Comparison of ENCODE assay signal across 9 cellular contexts in genomic region chr7:73451780-73452398, GRCh38. TPM values are rescaled to one million over a fixed set of nuclear protein-coding genes. Genes with fewer than 3 reads are reported as not detected.
DNase-seq lines count a peak whose midpoint lies in the region; ATAC-seq and TF ChIP-seq lines count a peak whose summit lies in the region.
"Had no signal": no experiment of that assay in that cellular context is flagged by ENCODE, and none has a peak within 500 bp of the region (broad histone marks: within the 10 kb centered on the region; RNA-seq: fewer than 3 reads in every experiment).

No MANE protein-coding gene starts in this region.

- H3K79me2 ChIP-seq in OCI-LY1 (ENCODE audit: insufficient read depth, low read length) = no peaks in the 10 kb centered on the region

- H3K27ac Mint-ChIP-seq in memory B cell = no peak overlapping the region

- peaks cover 4% of the 10 kb centered on the region for H3K4me1 ChIP-seq in OCI-LY1 (ENCODE audit: insufficient read depth, low read length, severe bottlenecking)

- H3K27me3 ChIP-seq in OCI-LY1 (ENCODE audit: insufficient read depth, low read length) = no peaks in the 10 kb centered on the region

- peak; percentile 78 for DNase-seq in DMS53 (lab: John Stamatoyannopoulos, UW)
- peak; percentile 85 for DNase-seq in HT-29 (ENCODE audit: low spot score)
- DNase-seq in dermis blood vessel endothelial cell = peak; percentile 82
- DNase-seq in memory B cell (ENCODE audit: low spot score in 2 of 2) = peak in 1 of 2 donors; percentile 55
- no peak for DNase-seq in SHP77 (lab: John Stamatoyannopoulos, UW)

- H3K36me3 ChIP-seq in OCI-LY1 (ENCODE audit: insufficient read depth, low read length) = peaks cover 96% of the 10 kb centered on the region

- ATAC-seq in memory B cell (ENCODE audit: low read depth) (peak; percentile 66), HG02763 (IDR thresholded peaks at IDR 0.05; ENCODE audit: unreplicated experiment) (no peak), HG03039 (IDR thresholded peaks at IDR 0.05; ENCODE audit: unreplicated experiment) (no peak)

- H3F3A ChIP-seq in OCI-LY1 (ENCODE audit: insufficient read depth, low read length) = no peaks in the 10 kb centered on the region; the same call in 1 of the 2 replicates

- peaks cover 30% of the 10 kb centered on the region for H3K36me3 Mint-ChIP-seq in memory B cell

- no peaks in the 10 kb centered on the region for H4K20me1 ChIP-seq in OCI-LY1 (ENCODE audit: insufficient read depth, low read length)

- no peak overlapping the region for H2AFZ ChIP-seq in OCI-LY1 (ENCODE audit: low read length)

- no peaks in the 10 kb centered on the region for H3K9me3 Mint-ChIP-seq in memory B cell

- H3K9ac ChIP-seq in OCI-LY1 (ENCODE audit: low read length) = no peak overlapping the region

- no peaks in the 10 kb centered on the region for H3K9me2 ChIP-seq in OCI-LY1 (ENCODE audit: low read depth, low read length)

- H3K4me2 ChIP-seq in OCI-LY1 (ENCODE audit: low read length) = no peak overlapping the region

- no peak overlapping the region for H3K27ac ChIP-seq in OCI-LY1 (ENCODE audit: low read depth, low read length, poor library complexity, severe bottlenecking)

- no peaks in the 10 kb centered on the region for H3K27me3 Mint-ChIP-seq in memory B cell

- no peaks in the 10 kb centered on the region for H3K9me3 ChIP-seq in OCI-LY1 (ENCODE audit: low read length)

- peak; percentile 99 for TF ChIP-seq CTCF in OCI-LY1 (IDR thresholded peaks at IDR 0.05; ENCODE audit: low read length)

- H3K4me3 Mint-ChIP-seq in memory B cell = no peak overlapping the region

- H3K4me3 ChIP-seq in OCI-LY1 (ENCODE audit: low read depth, low read length, poor library complexity, severe bottlenecking) = no peak overlapping the region

- H3K4me1 Mint-ChIP-seq in memory B cell = peaks cover 2% of the 10 kb centered on the region

RNA-seq across cellular contexts. Expression of gene FZD9, which starts 18.3 kb away (rescaled TPM):
- not detected in 2 replicates for total RNA-seq in HT-29 (2014; rRNA removed; shearing (Covaris generic))
- 4.4 and 6.5 TPM in 2 replicates for total RNA-seq in dermis blood vessel endothelial cell
- total RNA-seq: T-helper 2 cell treated with Interferon-gamma antibody and Interleukin-4, amounts not matched to agents 100 ng/mL and 5 ng/mL, for 36 hours had no signal

Comparison
In these comparisons a context has a peak if more than half of its experiments do, and no peak if none do; other contexts are left out.
1. DNase-seq: peak in DMS53 (single experiment), HT-29 (single experiment) and dermis blood vessel endothelial cell (single experiment); none in SHP77 (0 of 2).